Comparison of ENCODE assay signal across 14 cellular contexts in the genomic region with DNA sequence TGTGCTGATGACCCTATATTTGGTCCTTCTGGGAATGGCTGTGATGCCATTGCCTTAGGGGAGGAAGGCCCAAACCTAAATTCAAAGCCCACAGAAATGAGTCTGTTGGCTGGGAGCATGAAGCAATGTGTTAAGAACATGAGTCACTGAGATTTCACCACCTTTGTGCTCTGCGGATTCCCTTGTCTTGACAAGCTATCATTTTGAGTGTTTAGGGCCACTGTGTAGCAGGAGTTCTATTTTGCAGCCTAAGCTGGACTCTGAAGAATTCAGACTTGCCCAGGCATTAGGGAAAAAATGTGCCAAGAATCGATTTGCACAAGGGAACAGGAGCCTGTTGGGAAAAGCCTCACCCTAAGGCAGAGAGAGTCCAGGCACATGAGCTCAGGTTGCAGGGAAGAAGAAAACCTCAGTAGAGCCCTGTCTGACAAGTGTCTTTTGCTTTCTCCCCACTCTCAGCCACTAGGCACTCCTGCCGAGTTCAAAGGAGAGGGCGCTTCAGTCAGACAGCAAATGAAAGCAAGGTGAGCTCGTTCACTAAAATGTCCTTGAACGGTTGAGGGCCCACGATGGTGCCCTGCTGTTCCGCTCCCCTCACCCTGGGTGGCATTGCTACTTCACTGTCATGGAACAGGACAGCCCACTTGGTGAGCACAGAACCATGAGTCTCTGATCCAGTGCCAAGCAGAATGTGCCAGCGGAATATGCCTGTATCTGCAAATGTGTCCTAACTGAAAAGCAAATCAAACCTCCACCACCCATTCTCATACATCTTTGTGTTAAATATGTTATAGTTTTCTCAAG.
A peak's percentile ranks its signal among the peaks of the same experiment; 100 is the strongest.
DNase-seq lines count a peak whose midpoint lies in the region; ATAC-seq and TF ChIP-seq lines count a peak whose summit lies in the region.
"Had no signal": no experiment of that assay in that cellular context is flagged by ENCODE, and none has a peak within 500 bp of the region (broad histone marks: within the 10 kb centered on the region; RNA-seq: fewer than 3 reads in every experiment).

No MANE protein-coding gene starts in this region.

- H3K4me2 ChIP-seq in mesendoderm (ENCODE audit: low read length): no peak overlapping the region

- BruUV-seq in MCF 10A (replicated peaks; lab: Mats Ljungman, UMichigan): TSS peak; percentile 98

- no peaks in the 10 kb centered on the region for H3K79me1 ChIP-seq in mesendoderm (ENCODE audit: low read length)

- no peak overlapping the region for H3K23ac ChIP-seq in mesendoderm (ENCODE audit: low read length)

- no peak overlapping the region for H2BK5ac ChIP-seq in mesendoderm (ENCODE audit: low read length)

- H3K4me3 Mint-ChIP-seq in MCF 10A (ENCODE audit: unreplicated experiment): peak overlapping the region; percentile 62
- H3K4me3 Mint-ChIP-seq in chondrocyte (ENCODE audit: unreplicated experiment): no peak overlapping the region
- H3K4me3 Mint-ChIP-seq: brain had no signal

- H3K9ac ChIP-seq in mesendoderm (ENCODE audit: low read length): no peak overlapping the region

- no peaks in the 10 kb centered on the region for H3K79me2 ChIP-seq in mesendoderm (ENCODE audit: control insufficient read depth, insufficient read depth, low read length)

- H3K56ac ChIP-seq in mesendoderm (ENCODE audit: low read length): no peak overlapping the region

- no peak overlapping the region for H2BK120ac ChIP-seq in mesendoderm (ENCODE audit: low read depth, low read length)

- H3K4me3 ChIP-seq in mesendoderm (ENCODE audit: low read length): no peak overlapping the region
- H3K4me3 ChIP-seq: pancreas had no signal

- no CpG with 5 or more reads among the region's 9 CpGs for WGBS in mesendoderm (ENCODE audit: extremely low coverage, insufficient coverage, low lambda C conversion rate)

- no peak overlapping the region for H2AK5ac ChIP-seq in mesendoderm (ENCODE audit: low read length)

- H3K4me1 ChIP-seq in mesendoderm (ENCODE audit: control insufficient read depth, low read depth, low read length): no peaks in the 10 kb centered on the region
- H3K4me1 ChIP-seq: pancreas had no signal

- H3K18ac ChIP-seq in mesendoderm (ENCODE audit: low read length): no peak overlapping the region

- no peak overlapping the region for H2BK15ac ChIP-seq in mesendoderm (replicated peaks; ENCODE audit: low read depth)

- POLR2A ChIA-PET in MCF 10A (lab: Yijun Ruan, JAX): interaction anchor here (0.6 to 5.4 kb wide), 22 partner anchors 9 to 1070 kb away, joined by 3 to 110 read pairs (median 5); a partner anchor contains a TSS

- no peak overlapping the region for H4K5ac ChIP-seq in mesendoderm (ENCODE audit: low read length)

- H3K27ac Mint-ChIP-seq in MCF 10A (ENCODE audit: low read depth, unreplicated experiment) (peak overlapping the region; percentile 96), chondrocyte (ENCODE audit: unreplicated experiment) (no peak overlapping the region)
- H3K27ac Mint-ChIP-seq: CD4-positive, CD25-positive, alpha-beta regulatory T cell had no signal

- ATAC-seq in GM19351 (IDR thresholded peaks at IDR 0.05; ENCODE audit: unreplicated experiment): no peak

- H3K4ac ChIP-seq in mesendoderm (ENCODE audit: low read depth, low read length): no peak overlapping the region

- intact Hi-C loops in MCF 10A (cut with micrococcal nuclease): loop anchor here (1.0 to 5.0 kb wide), 3 partner anchors 21 to 299 kb away; no protein-coding TSS in a partner anchor

- CTCF ChIA-PET in MCF 10A (lab: Yijun Ruan, JAX): interaction anchor here (0.6 to 1.2 kb wide), 5 partner anchors 22 to 855 kb away, joined by 3 to 13 read pairs (median 3); no protein-coding TSS in a partner anchor

- no peaks in the 10 kb centered on the region for H3K36me3 ChIP-seq in mesendoderm (ENCODE audit: control insufficient read depth, insufficient read depth, low read length)
- H3K36me3 ChIP-seq: pancreas had no signal

- TF ChIP-seq CTCF in MCF 10A (IDR thresholded peaks at IDR 0.05; ENCODE audit: unreplicated experiment): no peak
- TF ChIP-seq CTCF in chondrocyte (IDR thresholded peaks at IDR 0.05): no peak

- DNase-seq in CD1c-positive myeloid dendritic cell (ENCODE audit: extremely low spot score) (peak; percentile 25), MV-4-11 (lab: John Stamatoyannopoulos, UW) (peak; percentile 85), MCF 10A (ENCODE audit: unreplicated experiment) (peak; percentile 98), mesendoderm (peak; percentile 36), NCI-H2227 treated with DMSO at 0.1 percent for 48 hours (lab: John Stamatoyannopoulos, UW) (no peak), chondrocyte (ENCODE audit: low spot score) (no peak)
- no peak for DNase-seq in activated CD4-positive, alpha-beta T cell treated with anti-CD3 and anti-CD28 coated beads for 1 hour
- DNase-seq: CD4-positive, CD25-positive, alpha-beta regulatory T cell; IMR-90; left cardiac atrium; NCI-H510A treated with DMSO at 0.1 percent for 48 hours; pancreas had no signal

- H3K36me3 Mint-ChIP-seq in MCF 10A (ENCODE audit: insufficient read depth, unreplicated experiment): no peaks in the 10 kb centered on the region
- H3K36me3 Mint-ChIP-seq in chondrocyte (ENCODE audit: low read depth): no peaks in the 10 kb centered on the region
- H3K36me3 Mint-ChIP-seq: brain; CD4-positive, CD25-positive, alpha-beta regulatory T cell had no signal

- H3K27ac ChIP-seq in mesendoderm (ENCODE audit: low read depth, low read length): no peak overlapping the region
- H3K27ac ChIP-seq: pancreas had no signal

- H3K9me3 Mint-ChIP-seq in MCF 10A (ENCODE audit: unreplicated experiment) (peaks cover 4% of the 10 kb centered on the region), chondrocyte (ENCODE audit: low read depth) (no peaks in the 10 kb centered on the region)
- H3K9me3 Mint-ChIP-seq: CD4-positive, CD25-positive, alpha-beta regulatory T cell had no signal

- no peak overlapping the region for H4K8ac ChIP-seq in mesendoderm (ENCODE audit: low read depth, low read length)

- no peaks in the 10 kb centered on the region for H3K27me3 Mint-ChIP-seq in MCF 10A (ENCODE audit: insufficient read depth, unreplicated experiment)
- H3K27me3 Mint-ChIP-seq in chondrocyte (ENCODE audit: low read depth): no peaks in the 10 kb centered on the region

- peaks cover 52% of the 10 kb centered on the region for H3K4me1 Mint-ChIP-seq in MCF 10A (ENCODE audit: insufficient read depth, unreplicated experiment)
- peaks cover 4% of the 10 kb centered on the region for H3K4me1 Mint-ChIP-seq in chondrocyte (ENCODE audit: low read depth)

- no peaks in the 10 kb centered on the region for H3K27me3 ChIP-seq in mesendoderm (ENCODE audit: insufficient read depth, low read length, poor library complexity)
- H3K27me3 ChIP-seq: pancreas had no signal

Comparison
In these comparisons a context has a peak if more than half of its experiments do, and no peak if none do; other contexts are left out.
1. DNase-seq: peak in CD1c-positive myeloid dendritic cell (single experiment), MV-4-11 (single experiment), MCF 10A (single experiment) and mesendoderm (single experiment); none in NCI-H2227 treated with DMSO at 0.1 percent for 48 hours (single experiment), chondrocyte (single experiment) and activated CD4-positive, alpha-beta T cell treated with anti-CD3 and anti-CD28 coated beads for 1 hour (single experiment).